9 cellular contexts compared by ENCODE assay signal in genomic region chr12:20492251-20492728, GRCh38.
DNase-seq lines count a peak whose midpoint lies in the region; ATAC-seq and TF ChIP-seq lines count a peak whose summit lies in the region.
"Had no signal": no experiment of that assay in that cellular context is flagged by ENCODE, and none has a peak within 500 bp of the region (broad histone marks: within the 10 kb centered on the region; RNA-seq: fewer than 3 reads in every experiment).

No MANE protein-coding gene starts in this region.

- H3K4me1 Mint-ChIP-seq in stimulated activated memory B cell treated with anti-CD40 and anti-IgM and Interleukin-4, amounts not matched to agents 10 μg/mL and 1 μg/mL and 100 μg/mL, for 72 hours: peaks cover 4% of the 10 kb centered on the region

- H3K4me3 Mint-ChIP-seq in stimulated activated memory B cell treated with anti-CD40 and anti-IgM and Interleukin-4, amounts not matched to agents 10 μg/mL and 1 μg/mL and 100 μg/mL, for 72 hours: no peak overlapping the region

- CTCF ChIA-PET in PC-9 (lab: Charles Lee): no interaction called here

- no peaks in the 10 kb centered on the region for H3F3A ChIP-seq in PC-9 (ENCODE audit: insufficient read depth, low read depth)

- no peak overlapping the region for H2AFZ ChIP-seq in PC-9

- H3K27me3 ChIP-seq in PC-9 (ENCODE audit: insufficient read depth, low read depth): no peaks in the 10 kb centered on the region

- DNase-seq in A172 (ENCODE audit: low spot score) (peak; percentile 87), PC-9 (no peak), epithelial cell of esophagus (ENCODE audit: low read depth) (peak; percentile 24), SHP77 treated with DMSO at 0.1 percent for 48 hours (lab: John Stamatoyannopoulos, UW) (no peak), HuH-7.5 (ENCODE audit: low spot score) (no peak)
- DNase-seq: Right ventricle myocardium superior had no signal

- intact Hi-C loops in PC-9 (cut with micrococcal nuclease; ENCODE audit: unreplicated experiment): no loop called here

- no peaks in the 10 kb centered on the region for H3K36me3 Mint-ChIP-seq in stimulated activated memory B cell treated with anti-CD40 and anti-IgM and Interleukin-4, amounts not matched to agents 10 μg/mL and 1 μg/mL and 100 μg/mL, for 72 hours

- H3K27me3 Mint-ChIP-seq in stimulated activated memory B cell treated with anti-CD40 and anti-IgM and Interleukin-4, amounts not matched to agents 10 μg/mL and 1 μg/mL and 100 μg/mL, for 72 hours: no peaks in the 10 kb centered on the region

- no peaks in the 10 kb centered on the region for H3K9me2 ChIP-seq in PC-9 (ENCODE audit: insufficient read depth)

- H3K4me3 ChIP-seq in PC-9: no peak overlapping the region
- H3K4me3 ChIP-seq in epithelial cell of esophagus (ENCODE audit: low read length): no peak overlapping the region

- H3K27ac Mint-ChIP-seq in stimulated activated memory B cell treated with anti-CD40 and anti-IgM and Interleukin-4, amounts not matched to agents 10 μg/mL and 1 μg/mL and 100 μg/mL, for 72 hours: no peak overlapping the region

- ATAC-seq in GM18868 (IDR thresholded peaks at IDR 0.05; ENCODE audit: unreplicated experiment) (peak; percentile 85), GM21423 (IDR thresholded peaks at IDR 0.05; ENCODE audit: unreplicated experiment) (no peak)
- ATAC-seq in stimulated activated memory B cell treated with anti-CD40 and anti-IgM and Interleukin-4, amounts not matched to agents 10 μg/mL and 1 μg/mL and 100 μg/mL, for 72 hours: no peak

- TF ChIP-seq CTCF in PC-9 (conservative IDR thresholded peaks at IDR 0.05) (no peak), epithelial cell of esophagus (IDR thresholded peaks at IDR 0.05; ENCODE audit: insufficient read depth, low read depth, low read length, missing control alignments) (no peak)

- POLR2A ChIA-PET in PC-9 (lab: Charles Lee; ENCODE audit: unreplicated experiment): no interaction called here

- 0 out of 2 replicates have a peak, but pooled peaks cover 5% of the 10 kb centered on the region for H3K9me3 ChIP-seq in PC-9 (ENCODE audit: insufficient read depth, low read depth)

- peak overlapping the region; percentile 50 for H3K4me2 ChIP-seq in PC-9

- H3K9me3 Mint-ChIP-seq in stimulated activated memory B cell treated with anti-CD40 and anti-IgM and Interleukin-4, amounts not matched to agents 10 μg/mL and 1 μg/mL and 100 μg/mL, for 72 hours: no peaks in the 10 kb centered on the region

- H3K27ac ChIP-seq in PC-9: no peak overlapping the region

- H4K20me1 ChIP-seq in PC-9 (ENCODE audit: insufficient read depth): no peaks in the 10 kb centered on the region

- no peaks in the 10 kb centered on the region for H3K36me3 ChIP-seq in PC-9 (ENCODE audit: low read depth)

- no TSS peak for BruUV-seq in PC-9 (replicated peaks; lab: Mats Ljungman, UMichigan)

- H3K4me1 ChIP-seq in PC-9 (replicated peaks; ENCODE audit: insufficient read depth): no peaks in the 10 kb centered on the region

- no peaks in the 10 kb centered on the region for H3K79me2 ChIP-seq in PC-9 (ENCODE audit: low read depth)

Comparison
In these comparisons a context has a peak if more than half of its experiments do, and no peak if none do; other contexts are left out.
1. DNase-seq: peak in A172 (single experiment) and epithelial cell of esophagus (single experiment); none in PC-9 (0 of 2), SHP77 treated with DMSO at 0.1 percent for 48 hours (single experiment) and HuH-7.5 (single experiment).